In the genomic region with DNA sequence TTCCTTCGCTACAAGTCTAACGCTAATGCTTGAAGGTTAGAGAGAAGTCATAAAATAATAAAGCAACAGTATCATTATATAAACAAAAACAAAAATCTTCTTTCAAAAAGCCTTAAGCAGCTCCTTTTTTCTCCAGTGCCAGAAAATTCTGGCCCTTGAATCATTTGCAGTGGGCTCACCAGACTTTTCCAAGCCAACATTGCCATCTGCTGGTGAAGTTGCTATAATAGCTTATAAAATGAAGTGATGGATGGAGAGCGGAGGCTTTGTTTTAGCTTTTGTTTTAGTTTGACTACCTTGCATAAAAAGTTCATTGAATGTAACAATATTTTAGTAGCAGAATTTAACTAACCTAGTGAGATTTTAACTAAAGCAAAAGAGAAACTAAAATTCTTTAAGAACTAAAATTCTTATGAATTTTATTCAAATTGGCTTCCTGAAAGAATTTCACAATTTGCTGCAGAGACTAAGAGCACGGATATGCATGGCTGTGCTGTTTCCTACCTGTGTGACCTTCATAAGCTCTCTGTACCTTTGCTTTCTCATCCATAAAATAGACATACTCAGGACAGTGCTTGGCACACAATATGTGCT, we compare ENCODE assay signal across 8 cellular contexts. TPM values are rescaled to one million over a fixed set of nuclear protein-coding genes. Genes with fewer than 3 reads are reported as not detected.
DNase-seq lines count a peak whose midpoint lies in the region; ATAC-seq lines count a peak whose summit lies in the region.

No MANE protein-coding gene starts in this region.

- H3K27ac Mint-ChIP-seq in naive B cell = no peak overlapping the region

- peaks cover 14 to 27% (median 23%) of the 10 kb centered on the region in 3 donors for H3K27me3 Mint-ChIP-seq in naive B cell

- H3K4me1 Mint-ChIP-seq in naive B cell = peaks cover 0 to 9% (median 4%) of the 10 kb centered on the region in 3 donors

- peaks cover 0 to 4% (median 0%) of the 10 kb centered on the region in 7 donors for H3K9me3 Mint-ChIP-seq in naive B cell

- peak; percentile 48 for DNase-seq in DMS79 treated with DMSO at 0.1 percent for 48 hours (lab: John Stamatoyannopoulos, UW)
- DNase-seq in NCI-H82 (lab: John Stamatoyannopoulos, UW) = peak; percentile 91
- DNase-seq in activated CD8-positive, alpha-beta memory T cell treated with anti-CD3 and anti-CD28 coated beads for 4 hours (ENCODE audit: low read depth in 2 of 2) = peak; percentile 24 to 44
- DNase-seq in epidermal melanocyte (ENCODE audit: insufficient read length, low spot score) = peak; percentile 56
- DNase-seq in naive B cell = peak; percentile 55
- peak; percentile 47 for DNase-seq in stromal cell of bone marrow (ENCODE audit: low read depth)
- DNase-seq in cortex of kidney (lab: John Stamatoyannopoulos, UW) = no peak

- H3K36me3 Mint-ChIP-seq in naive B cell = no peaks in the 10 kb centered on the region

- H3K4me3 Mint-ChIP-seq in naive B cell = no peak overlapping the region

- ATAC-seq in HG03280 (IDR thresholded peaks at IDR 0.05; ENCODE audit: unreplicated experiment) (peak; percentile 65), naive B cell (ENCODE audit: low read depth in 2 of 2) (peak; percentile 37 to 56)

RNA-seq across cellular contexts. Expression of a gene that starts 44.8 kb away (rescaled TPM):
- under 1 TPM in 3 of 6 donors, not detected in 3; 0.10 to 0.11 (median 0.10) TPM for polyA plus RNA-seq in naive B cell (ENCODE audit: low read depth in 6 of 6)
